1 cellular context compared by ENCODE assay signal in genomic region chr1:205507896-205508714, GRCh38.
A peak's percentile ranks its signal among the peaks of the same experiment; 100 is the strongest.
TF ChIP-seq lines count a peak whose summit lies in the region.

No MANE protein-coding gene starts in this region.

TF ChIP-seq in HepG2, 621 proteins besides CTCF, POLR2A, EP300 and RAD21 (continued from another document):
- TF ChIP-seq ZBED4 (CRISPR knock-in tag; IDR thresholded peaks at IDR 0.05; ENCODE audit: borderline replicate concordance) = no peak
- TF ChIP-seq HINFP (CRISPR knock-in tag; IDR thresholded peaks at IDR 0.05; ENCODE audit: low read depth) = no peak
- TF ChIP-seq MTF1 (CRISPR knock-in tag; IDR thresholded peaks at IDR 0.05) = no peak
- TF ChIP-seq CEBPZ (IDR thresholded peaks at IDR 0.05; ENCODE audit: low read length) = no peak
- TF ChIP-seq, protein P1, sequence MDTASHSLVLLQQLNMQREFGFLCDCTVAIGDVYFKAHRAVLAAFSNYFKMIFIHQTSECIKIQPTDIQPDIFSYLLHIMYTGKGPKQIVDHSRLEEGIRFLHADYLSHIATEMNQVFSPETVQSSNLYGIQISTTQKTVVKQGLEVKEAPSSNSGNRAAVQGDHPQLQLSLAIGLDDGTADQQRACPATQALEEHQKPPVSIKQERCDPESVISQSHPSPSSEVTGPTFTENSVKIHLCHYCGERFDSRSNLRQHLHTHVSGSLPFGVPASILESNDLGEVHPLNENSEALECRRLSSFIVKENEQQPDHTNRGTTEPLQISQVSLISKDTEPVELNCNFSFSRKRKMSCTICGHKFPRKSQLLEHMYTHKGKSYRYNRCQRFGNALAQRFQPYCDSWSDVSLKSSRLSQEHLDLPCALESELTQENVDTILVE (CRISPR knock-in tag; IDR thresholded peaks at IDR 0.05) = no peak
- TF ChIP-seq KDM1A (CRISPR knock-in tag; IDR thresholded peaks at IDR 0.05) = no peak
- no peak for TF ChIP-seq MXD4 (CRISPR knock-in tag; IDR thresholded peaks at IDR 0.05)
- no peak for TF ChIP-seq NCOR1 (IDR thresholded peaks at IDR 0.05; ENCODE audit: borderline replicate concordance, low read length)
- TF ChIP-seq MEIS1 (CRISPR knock-in tag; IDR thresholded peaks at IDR 0.05; ENCODE audit: borderline replicate concordance) = no peak
- TF ChIP-seq TRAFD1 (CRISPR knock-in tag; IDR thresholded peaks at IDR 0.05; ENCODE audit: borderline replicate concordance) = no peak
- TF ChIP-seq ZNF20 (CRISPR knock-in tag; IDR thresholded peaks at IDR 0.05) = no peak
- TF ChIP-seq ZNF460 (CRISPR knock-in tag; IDR thresholded peaks at IDR 0.05; ENCODE audit: borderline replicate concordance) = no peak
- TF ChIP-seq TEAD2 (CRISPR knock-in tag; IDR thresholded peaks at IDR 0.05) = no peak
- no peak for TF ChIP-seq ZNF788 (CRISPR knock-in tag; IDR thresholded peaks at IDR 0.05; ENCODE audit: borderline replicate concordance)
- no peak for TF ChIP-seq ZFP36L2 (CRISPR knock-in tag; IDR thresholded peaks at IDR 0.05)
- no peak for TF ChIP-seq THAP11 (CRISPR knock-in tag; IDR thresholded peaks at IDR 0.05)
- no peak for TF ChIP-seq ZNF549 (CRISPR knock-in tag; IDR thresholded peaks at IDR 0.05)
- TF ChIP-seq NR0B2 (CRISPR knock-in tag; IDR thresholded peaks at IDR 0.05) = no peak
- TF ChIP-seq HNRNPK (IDR thresholded peaks at IDR 0.05; ENCODE audit: low read depth, low read length, poor library complexity, severe bottlenecking) = no peak
- no peak for TF ChIP-seq FUBP1 (CRISPR knock-in tag; IDR thresholded peaks at IDR 0.05; ENCODE audit: borderline replicate concordance)
- peak; percentile 67 to 72 for TF ChIP-seq MAFK (conservative IDR thresholded peaks at IDR 0.05 in 1 of 2, IDR thresholded peaks at IDR 0.05 in 1 of 2; ENCODE audit: low read length in 2 of 2)
- TF ChIP-seq ZBTB1 (CRISPR knock-in tag; IDR thresholded peaks at IDR 0.05; ENCODE audit: borderline replicate concordance) = no peak
- TF ChIP-seq PLSCR1 (CRISPR knock-in tag; IDR thresholded peaks at IDR 0.05; ENCODE audit: borderline replicate concordance) = no peak
- TF ChIP-seq ZNF205 (CRISPR knock-in tag; IDR thresholded peaks at IDR 0.05) = no peak
- no peak for TF ChIP-seq ZNF781 (CRISPR knock-in tag; IDR thresholded peaks at IDR 0.05; ENCODE audit: borderline replicate concordance, not compliant biosample characterization)
- TF ChIP-seq ATRX (CRISPR knock-in tag; IDR thresholded peaks at IDR 0.05; ENCODE audit: borderline replicate concordance) = no peak
- TF ChIP-seq ZNF121 (CRISPR knock-in tag; IDR thresholded peaks at IDR 0.05) = peak; percentile 61; the same call in 1 of the 2 replicates
- 0 out of 2 replicates have a peak, but pooled peaks have one; percentile 40 for TF ChIP-seq ZNF292 (CRISPR knock-in tag; IDR thresholded peaks at IDR 0.05; ENCODE audit: borderline replicate concordance, low read depth)
- no peak for TF ChIP-seq ZGPAT (CRISPR knock-in tag; IDR thresholded peaks at IDR 0.05)
- TF ChIP-seq TAF15 (IDR thresholded peaks at IDR 0.05; ENCODE audit: low read depth, low read length, poor library complexity, severe bottlenecking) = no peak
- no peak for TF ChIP-seq SAFB2 (CRISPR knock-in tag; IDR thresholded peaks at IDR 0.05; ENCODE audit: borderline replicate concordance, low read depth)
- TF ChIP-seq ZNF773 (CRISPR knock-in tag; IDR thresholded peaks at IDR 0.05; ENCODE audit: borderline replicate concordance) = no peak
- TF ChIP-seq RARA (CRISPR knock-in tag; IDR thresholded peaks at IDR 0.05) = peak; percentile 23; the same call in 1 of the 2 replicates
- no peak for TF ChIP-seq TMF1 (CRISPR knock-in tag; IDR thresholded peaks at IDR 0.05; ENCODE audit: low read depth)
- TF ChIP-seq ARNT (IDR thresholded peaks at IDR 0.05) = no peak
- no peak for TF ChIP-seq ZBTB20 (CRISPR knock-in tag; IDR thresholded peaks at IDR 0.05; ENCODE audit: borderline replicate concordance, low read depth)
- no peak for TF ChIP-seq ATF3 (CRISPR knock-in tag; IDR thresholded peaks at IDR 0.05)
- TF ChIP-seq SETDB1 (CRISPR knock-in tag; IDR thresholded peaks at IDR 0.05; ENCODE audit: borderline replicate concordance) = no peak
- no peak for TF ChIP-seq SIN3B (IDR thresholded peaks at IDR 0.05; ENCODE audit: low read length)
- no peak for TF ChIP-seq AHR (CRISPR knock-in tag; IDR thresholded peaks at IDR 0.05)
- TF ChIP-seq NFKB2 (CRISPR knock-in tag; IDR thresholded peaks at IDR 0.05; ENCODE audit: borderline replicate concordance) = no peak
- TF ChIP-seq ETV6 (CRISPR knock-in tag; conservative IDR thresholded peaks at IDR 0.05) = no peak
- TF ChIP-seq, protein P2, sequence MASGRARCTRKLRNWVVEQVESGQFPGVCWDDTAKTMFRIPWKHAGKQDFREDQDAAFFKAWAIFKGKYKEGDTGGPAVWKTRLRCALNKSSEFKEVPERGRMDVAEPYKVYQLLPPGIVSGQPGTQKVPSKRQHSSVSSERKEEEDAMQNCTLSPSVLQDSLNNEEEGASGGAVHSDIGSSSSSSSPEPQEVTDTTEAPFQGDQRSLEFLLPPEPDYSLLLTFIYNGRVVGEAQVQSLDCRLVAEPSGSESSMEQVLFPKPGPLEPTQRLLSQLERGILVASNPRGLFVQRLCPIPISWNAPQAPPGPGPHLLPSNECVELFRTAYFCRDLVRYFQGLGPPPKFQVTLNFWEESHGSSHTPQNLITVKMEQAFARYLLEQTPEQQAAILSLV (CRISPR knock-in tag; IDR thresholded peaks at IDR 0.05; ENCODE audit: borderline replicate concordance) = no peak
- TF ChIP-seq YEATS4 (CRISPR knock-in tag; IDR thresholded peaks at IDR 0.05; ENCODE audit: borderline replicate concordance) = no peak
- TF ChIP-seq MAFF (IDR thresholded peaks at IDR 0.05; ENCODE audit: low read depth, low read length) = peak; percentile 69
- no peak for TF ChIP-seq PPARG (CRISPR knock-in tag; conservative IDR thresholded peaks at IDR 0.05)
- TF ChIP-seq, protein P3, sequence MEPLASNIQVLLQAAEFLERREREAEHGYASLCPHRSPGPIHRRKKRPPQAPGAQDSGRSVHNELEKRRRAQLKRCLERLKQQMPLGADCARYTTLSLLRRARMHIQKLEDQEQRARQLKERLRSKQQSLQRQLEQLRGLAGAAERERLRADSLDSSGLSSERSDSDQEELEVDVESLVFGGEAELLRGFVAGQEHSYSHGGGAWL (CRISPR knock-in tag; IDR thresholded peaks at IDR 0.05) = no peak
- no peak for TF ChIP-seq TBP (CRISPR knock-in tag; IDR thresholded peaks at IDR 0.05)
